ENCODE assay signal across 14 cellular contexts in genomic region chrX:23884427-23885024, GRCh38. TPM values are rescaled to one million over a fixed set of nuclear protein-coding genes. Genes with fewer than 3 reads are reported as not detected.
DNase-seq lines count a peak whose midpoint lies in the region; ATAC-seq, FAIRE-seq and TF ChIP-seq lines count a peak whose summit lies in the region.
"Had no signal": no experiment of that assay in that cellular context is flagged by ENCODE, and none has a peak within 500 bp of the region (broad histone marks: within the 10 kb centered on the region; RNA-seq: fewer than 3 reads in every experiment).

No MANE protein-coding gene starts in this region.

- peaks cover 58% of the 10 kb centered on the region for H3K4me1 Mint-ChIP-seq in chondrocyte (ENCODE audit: low read depth)
- H3K4me1 Mint-ChIP-seq in nephron progenitor cell: peaks cover 54% of the 10 kb centered on the region
- H3K4me1 Mint-ChIP-seq in activated T-cell treated with anti-CD3 and anti-CD28 coated beads, Interleukin-2, amount 50 U/mL, for 72 hours (ENCODE audit: low read depth): peaks cover 15% of the 10 kb centered on the region

- no peaks in the 10 kb centered on the region for H3K27me3 ChIP-seq in heart left ventricle

- no peak for TF ChIP-seq POLR2A in heart left ventricle (IDR thresholded peaks at IDR 0.05)

- H3K4me3 ChIP-seq in heart left ventricle: no peak overlapping the region

- intact Hi-C loops in heart left ventricle (cut with DNase I): loop anchor here in 1 of 10 donors (5.0 kb wide), 1 partner anchor 67 kb away; no protein-coding TSS in a partner anchor

- H3K9me3 Mint-ChIP-seq in chondrocyte (ENCODE audit: low read depth): no peaks in the 10 kb centered on the region
- no peaks in the 10 kb centered on the region for H3K9me3 Mint-ChIP-seq in nephron progenitor cell
- H3K9me3 Mint-ChIP-seq in activated T-cell treated with anti-CD3 and anti-CD28 coated beads, Interleukin-2, amount 50 U/mL, for 72 hours: no peaks in the 10 kb centered on the region
- H3K9me3 Mint-ChIP-seq: stimulated activated naive CD8-positive, alpha-beta T cell treated with anti-CD3 and anti-CD28 coated beads, Interleukin-15, amount 100 ng/mL, for 72 hours had no signal

- H3K27ac Mint-ChIP-seq in chondrocyte (ENCODE audit: unreplicated experiment) (peak overlapping the region; percentile 89), nephron progenitor cell (peak overlapping the region; percentile 28)
- no peak overlapping the region for H3K27ac Mint-ChIP-seq in activated T-cell treated with anti-CD3 and anti-CD28 coated beads, Interleukin-2, amount 50 U/mL, for 72 hours
- H3K27ac Mint-ChIP-seq: stimulated activated naive CD8-positive, alpha-beta T cell treated with anti-CD3 and anti-CD28 coated beads, Interleukin-15, amount 100 ng/mL, for 72 hours had no signal

- H3K9me3 ChIP-seq in heart left ventricle: no peaks in the 10 kb centered on the region

- no peak for TF ChIP-seq CTCF in chondrocyte (IDR thresholded peaks at IDR 0.05)
- no peak for TF ChIP-seq CTCF in nephron progenitor cell (IDR thresholded peaks at IDR 0.05)
- no peak for TF ChIP-seq CTCF in heart left ventricle (IDR thresholded peaks at IDR 0.05)

- 63 to 80% (median 73%) methylated on average over 4 of the region's 4 CpGs for WGBS in heart left ventricle, 4 donors

- ATAC-seq in activated T-cell treated with anti-CD3 and anti-CD28 coated beads, Interleukin-2, amount 50 U/mL, for 72 hours (replicated peaks in 1 of 2): no peak
- ATAC-seq in heart left ventricle: no peak
- ATAC-seq: left ventricle myocardium superior had no signal

- DNase-seq in OCI-M1 (lab: John Stamatoyannopoulos, UW) (peak; percentile 83), chondrocyte (ENCODE audit: low spot score) (no peak), nephron progenitor cell (no peak), mucosa of gallbladder (ENCODE audit: low spot score) (no peak), NCI-H187 (lab: John Stamatoyannopoulos, UW) (no peak), heart left ventricle (no peak)
- DNase-seq in activated T-cell treated with anti-CD3 and anti-CD28 coated beads, Interleukin-2, amount 50 U/mL, for 72 hours: no peak
- DNase-seq: activated CD4-positive, alpha-beta T cell treated with anti-CD3 and anti-CD28 coated beads for 4 hours; activated effector memory CD4-positive, alpha-beta T cell treated with anti-CD3 and anti-CD28 coated beads, Interleukin-2, amount 50 U/mL, for 16 hours; Karpas-422; left ventricle myocardium superior; stimulated activated CD4-positive, alpha-beta T cell treated with anti-CD3 and anti-CD28 coated beads, Interleukin-2, amount 100 ng/mL, for 48 hours; stimulated activated naive CD8-positive, alpha-beta T cell treated with anti-CD3 and anti-CD28 coated beads, Interleukin-15, amount 100 ng/mL, for 72 hours had no signal

- H3K36me3 Mint-ChIP-seq in chondrocyte (ENCODE audit: low read depth): no peaks in the 10 kb centered on the region
- H3K36me3 Mint-ChIP-seq in nephron progenitor cell (ENCODE audit: low read depth): peaks cover 43% of the 10 kb centered on the region
- H3K36me3 Mint-ChIP-seq in activated T-cell treated with anti-CD3 and anti-CD28 coated beads, Interleukin-2, amount 50 U/mL, for 72 hours (ENCODE audit: insufficient read depth in 2 of 2): no peaks in the 10 kb centered on the region

- peak overlapping the region in 1 of 12 donors; percentile 16 for H3K27ac ChIP-seq in heart left ventricle

- no peaks in the 10 kb centered on the region for H3K27me3 Mint-ChIP-seq in chondrocyte (ENCODE audit: low read depth)
- H3K27me3 Mint-ChIP-seq in nephron progenitor cell (ENCODE audit: low read depth, poor library complexity): peaks cover 2% of the 10 kb centered on the region
- peaks cover 10% of the 10 kb centered on the region for H3K27me3 Mint-ChIP-seq in activated T-cell treated with anti-CD3 and anti-CD28 coated beads, Interleukin-2, amount 50 U/mL, for 72 hours (ENCODE audit: low read depth)
- H3K27me3 Mint-ChIP-seq: stimulated activated naive CD8-positive, alpha-beta T cell treated with anti-CD3 and anti-CD28 coated beads, Interleukin-15, amount 100 ng/mL, for 72 hours had no signal

- H3K4me1 ChIP-seq in heart left ventricle: peaks cover 0 to 10% (median 0%) of the 10 kb centered on the region in 12 donors

- peak; percentile 17 for FAIRE-seq in G401.6 (lab: Jason Lieb, UNC)

- H3K4me3 Mint-ChIP-seq in chondrocyte (ENCODE audit: unreplicated experiment) (no peak overlapping the region), nephron progenitor cell (no peak overlapping the region)
- no peak overlapping the region for H3K4me3 Mint-ChIP-seq in activated T-cell treated with anti-CD3 and anti-CD28 coated beads, Interleukin-2, amount 50 U/mL, for 72 hours
- H3K4me3 Mint-ChIP-seq: stimulated activated naive CD8-positive, alpha-beta T cell treated with anti-CD3 and anti-CD28 coated beads, Interleukin-15, amount 100 ng/mL, for 72 hours had no signal

- no peaks in the 10 kb centered on the region for H3K36me3 ChIP-seq in heart left ventricle

RNA-seq across cellular contexts. Expression of gene APOO, which starts 23.2 kb away (rescaled TPM):
- total RNA-seq in chondrocyte (29.1 to 46.3 TPM (median 30.1 TPM) in 3 replicates), mucosa of gallbladder (26.2 TPM), heart left ventricle (100 to 1,000 TPM in 3 of 9 donors, 10 to 100 TPM in 6; 41.0 to 113 (median 92.2) TPM)
- 10 to 100 TPM; 16.6 to 24.4 TPM for total RNA-seq in activated T-cell treated with anti-CD3 and anti-CD28 coated beads, Interleukin-2, amount 50 U/mL, for 72 hours
- polyA plus RNA-seq in heart left ventricle: 10 to 100 TPM; 53.1 to 95.2 TPM

RNA-seq across cellular contexts. Expression of gene CXorf58, which starts 23.3 kb away (rescaled TPM):
- total RNA-seq in chondrocyte (0.30 TPM in 1 of 3 replicates, not detected in the others), mucosa of gallbladder (not detected), heart left ventricle (under 1 TPM in 4 of 9 donors, not detected in 5; 0.16 to 0.30 (median 0.24) TPM)
- total RNA-seq in activated T-cell treated with anti-CD3 and anti-CD28 coated beads, Interleukin-2, amount 50 U/mL, for 72 hours: not detected
- under 1 TPM; 0.10 to 0.23 TPM for polyA plus RNA-seq in heart left ventricle
- total RNA-seq: left ventricle myocardium superior had no signal
